16 cellular contexts compared by ENCODE assay signal in genomic region chr21:38917045-38917774, GRCh38.
DNase-seq lines count a peak whose midpoint lies in the region; ATAC-seq and TF ChIP-seq lines count a peak whose summit lies in the region.
"Had no signal": no experiment of that assay in that cellular context is flagged by ENCODE, and none has a peak within 500 bp of the region (broad histone marks: within the 10 kb centered on the region; RNA-seq: fewer than 3 reads in every experiment).

No MANE protein-coding gene starts in this region.

- WGBS in endodermal cell (ENCODE audit: insufficient coverage in 1 of 2, insufficient read length in 1 of 2), 2 experiments = 69 to 78% methylated on average over 5 to 12 of the region's 12 CpGs

- no peak overlapping the region for H3K27ac ChIP-seq in endodermal cell (ENCODE audit: low read depth, low read length)
- peak overlapping the region; percentile 25 for H3K27ac ChIP-seq in vagina
- H3K27ac ChIP-seq: neural progenitor cell, WERI-Rb-1 had no signal

- peak; percentile 71 to 92 (median 75) for DNase-seq in NCI-H1417 (lab: John Stamatoyannopoulos, UW)
- peak; percentile 92 for DNase-seq in NCI-H2196 treated with DMSO at 0.1 percent for 48 hours (lab: John Stamatoyannopoulos, UW; ENCODE audit: unreplicated experiment)
- DNase-seq in endodermal cell = peak; percentile 29
- peak in 1 of 2 donors; percentile 47 for DNase-seq in vagina (ENCODE audit: extremely low spot score in 2 of 2)
- DNase-seq in OCI-M2 (lab: John Stamatoyannopoulos, UW; ENCODE audit: unreplicated experiment) = no peak
- no peak for DNase-seq in cortex of kidney (lab: John Stamatoyannopoulos, UW)
- DNase-seq: activated gamma-delta T cell treated with Interleukin-2 at 50 U/mL for 16 hours; dorsolateral prefrontal cortex; GF-D8; right cardiac atrium; stimulated activated CD8-positive, alpha-beta memory T cell treated with anti-CD3 and anti-CD28 coated beads, Interleukin-4, amount 100 ng/mL, for 48 hours; thyroid gland; WERI-Rb-1 had no signal

- no peak for TF ChIP-seq CTCF in endodermal cell (conservative IDR thresholded peaks at IDR 0.05)
- no peak for TF ChIP-seq CTCF in vagina (IDR thresholded peaks at IDR 0.05)

- no peak for ATAC-seq in GM21717 (IDR thresholded peaks at IDR 0.05; ENCODE audit: unreplicated experiment)
- ATAC-seq: right cardiac atrium had no signal

- H3K4me1 Mint-ChIP-seq in endodermal cell = peaks cover 49% of the 10 kb centered on the region

- no peaks in the 10 kb centered on the region for H3K9me3 Mint-ChIP-seq in endodermal cell
- H3K9me3 Mint-ChIP-seq: neural progenitor cell had no signal

- no peaks in the 10 kb centered on the region for H3K27me3 ChIP-seq in endodermal cell (ENCODE audit: control insufficient read depth, insufficient read depth, low read length, poor library complexity, severe bottlenecking)
- H3K27me3 ChIP-seq in vagina = no peaks in the 10 kb centered on the region
- H3K27me3 ChIP-seq: thyroid gland had no signal

- no peak for TF ChIP-seq POLR2A in vagina (IDR thresholded peaks at IDR 0.05)

- no peaks in the 10 kb centered on the region for H3K36me3 ChIP-seq in endodermal cell (ENCODE audit: control insufficient read depth, insufficient read depth, low read length)
- H3K36me3 ChIP-seq in vagina = no peaks in the 10 kb centered on the region
- H3K36me3 ChIP-seq: neural progenitor cell, thyroid gland, WERI-Rb-1 had no signal

- H3K9me3 ChIP-seq in endodermal cell (ENCODE audit: control insufficient read depth, low read length) (peaks cover 2% of the 10 kb centered on the region), vagina (no peaks in the 10 kb centered on the region)
- H3K9me3 ChIP-seq: thyroid gland had no signal

- H3K9ac ChIP-seq in endodermal cell (ENCODE audit: extremely low read depth, low read length, poor library complexity, severe bottlenecking) = no peak overlapping the region
- H3K9ac ChIP-seq: neural progenitor cell had no signal

- H3K4me3 ChIP-seq in endodermal cell (ENCODE audit: low read length) = no peak overlapping the region
- no peak overlapping the region for H3K4me3 ChIP-seq in vagina
- H3K4me3 ChIP-seq: dorsolateral prefrontal cortex, neural progenitor cell, thyroid gland had no signal

- peaks cover 7% of the 10 kb centered on the region for H3K27me3 Mint-ChIP-seq in endodermal cell (ENCODE audit: insufficient read depth)

- H3K4me3 Mint-ChIP-seq in endodermal cell = no peak overlapping the region
- H3K4me3 Mint-ChIP-seq: neural progenitor cell had no signal

- H3K27ac Mint-ChIP-seq in endodermal cell = peak overlapping the region; percentile 33
- H3K27ac Mint-ChIP-seq: CD14-positive monocyte, neural progenitor cell had no signal

- peaks cover 25% of the 10 kb centered on the region for H3K4me1 ChIP-seq in endodermal cell (ENCODE audit: control insufficient read depth, insufficient read depth, low read length)
- H3K4me1 ChIP-seq in vagina = peaks cover 51% of the 10 kb centered on the region

- intact Hi-C loops in vagina (cut with DNase I) = loop anchor here (10.0 kb wide), 1 partner anchor 198 kb away; no protein-coding TSS in a partner anchor

- H3K36me3 Mint-ChIP-seq in endodermal cell (ENCODE audit: low read depth) = no peaks in the 10 kb centered on the region
- H3K36me3 Mint-ChIP-seq: neural progenitor cell had no signal

Comparison
In these comparisons a context has a peak if more than half of its experiments do, and no peak if none do; other contexts are left out.
1. DNase-seq: peak in NCI-H1417 (3 of 3), NCI-H2196 treated with DMSO at 0.1 percent for 48 hours (single experiment) and endodermal cell (single experiment); none in OCI-M2 (single experiment) and cortex of kidney (single experiment).